Comparison of ENCODE assay signal across 1 cellular context in the genomic region with DNA sequence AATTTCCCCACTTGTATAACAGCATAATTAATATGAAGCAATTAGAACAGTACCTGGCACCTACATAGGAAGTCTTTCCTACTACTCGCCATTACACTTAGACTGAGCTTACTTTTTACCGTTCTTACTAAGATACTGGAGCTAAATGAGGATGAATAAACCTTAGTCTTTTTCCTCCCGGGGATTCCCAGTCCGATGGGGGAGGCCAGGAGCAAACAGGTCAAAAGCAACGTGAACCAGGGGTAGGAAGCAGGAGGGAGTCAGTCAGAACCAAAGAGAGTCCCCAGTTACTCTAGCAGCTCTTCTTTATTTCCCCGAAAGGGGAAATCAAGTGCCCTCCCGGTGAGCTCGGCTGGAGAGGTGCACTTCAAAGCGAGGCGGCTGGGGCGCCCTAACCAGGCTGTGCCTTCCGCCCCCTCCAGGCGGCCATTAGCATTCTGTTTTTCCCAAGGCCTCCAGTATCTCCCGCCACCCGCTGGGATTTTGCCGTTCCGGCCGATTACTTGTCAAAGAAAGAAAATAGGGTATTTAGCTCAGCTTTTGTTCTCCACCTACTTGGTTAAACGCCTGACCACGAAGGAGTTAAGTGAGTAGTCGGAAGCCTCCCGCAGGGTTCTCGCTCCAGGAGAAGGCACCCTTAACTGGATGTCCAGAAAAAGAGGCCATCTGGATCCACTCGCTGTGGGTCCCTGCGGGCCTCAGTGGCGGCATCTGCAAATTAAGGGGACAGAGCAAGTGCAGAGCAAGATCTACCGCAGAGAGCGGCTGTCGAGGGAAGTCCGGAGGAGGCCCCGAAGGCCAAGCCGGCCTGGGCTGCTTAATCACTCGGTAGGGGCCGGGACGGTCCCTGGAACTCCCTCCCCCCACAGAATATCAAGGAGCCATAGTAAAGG.
TF ChIP-seq lines count a peak whose summit lies in the region.

No MANE protein-coding gene starts in this region.

TF ChIP-seq in WTC11, 78 proteins besides CTCF, POLR2A, EP300 and RAD21 (continued from another document):
- TF ChIP-seq USF2 (CRISPR knock-in tag; IDR thresholded peaks at IDR 0.05) (no peak), FOXK1 (CRISPR knock-in tag; IDR thresholded peaks at IDR 0.05) (peak; percentile 72; the same call in 1 of the 2 replicates), NFATC4 (CRISPR knock-in tag; IDR thresholded peaks at IDR 0.05) (no peak), HMGXB4 (CRISPR knock-in tag; IDR thresholded peaks at IDR 0.05) (0 out of 2 replicates have a peak, but pooled peaks have one; percentile 26), MXD4 (CRISPR knock-in tag; IDR thresholded peaks at IDR 0.05; ENCODE audit: borderline replicate concordance) (no peak), FOXJ3 (CRISPR knock-in tag; IDR thresholded peaks at IDR 0.05; ENCODE audit: borderline replicate concordance) (no peak), ZNF219 (CRISPR knock-in tag; IDR thresholded peaks at IDR 0.05; ENCODE audit: borderline replicate concordance) (peak; percentile 82; the same call in 1 of the 2 replicates), HMGA2 (CRISPR knock-in tag; IDR thresholded peaks at IDR 0.05) (no peak), ZNF281 (CRISPR knock-in tag; IDR thresholded peaks at IDR 0.05) (no peak), CREM (CRISPR knock-in tag; IDR thresholded peaks at IDR 0.05) (no peak; the same call in 1 of the 2 replicates), ZNF396 (CRISPR knock-in tag; IDR thresholded peaks at IDR 0.05; ENCODE audit: borderline replicate concordance) (no peak), ZNF263 (CRISPR knock-in tag; IDR thresholded peaks at IDR 0.05; ENCODE audit: low read depth) (no peak), TP53 (CRISPR knock-in tag; IDR thresholded peaks at IDR 0.05) (no peak), ZNF423 (CRISPR knock-in tag; IDR thresholded peaks at IDR 0.05) (peak; percentile 100), GABPB1 (CRISPR knock-in tag; IDR thresholded peaks at IDR 0.05) (no peak), NR2C2 (CRISPR knock-in tag; IDR thresholded peaks at IDR 0.05) (no peak), ZNF317 (CRISPR knock-in tag; IDR thresholded peaks at IDR 0.05; ENCODE audit: borderline replicate concordance, low read depth) (no peak), E2F1 (CRISPR knock-in tag; IDR thresholded peaks at IDR 0.05) (no peak), NR1H2 (CRISPR knock-in tag; IDR thresholded peaks at IDR 0.05) (no peak), JAZF1 (CRISPR knock-in tag; IDR thresholded peaks at IDR 0.05) (no peak), CBFB (CRISPR knock-in tag; IDR thresholded peaks at IDR 0.05; ENCODE audit: low read depth) (no peak), FOXP1 (CRISPR knock-in tag; IDR thresholded peaks at IDR 0.05; ENCODE audit: borderline replicate concordance) (no peak), ETV6 (CRISPR knock-in tag; IDR thresholded peaks at IDR 0.05) (peak; percentile 95), RORB (CRISPR knock-in tag; IDR thresholded peaks at IDR 0.05) (no peak), SP1 (CRISPR knock-in tag; conservative IDR thresholded peaks at IDR 0.05) (peak; percentile 48; the same call in 1 of the 2 replicates), TEAD1 (CRISPR knock-in tag; IDR thresholded peaks at IDR 0.05) (peak; percentile 67; the same call in 1 of the 2 replicates), AR (CRISPR knock-in tag; IDR thresholded peaks at IDR 0.05) (no peak), ZNF532 (CRISPR knock-in tag; IDR thresholded peaks at IDR 0.05; ENCODE audit: borderline replicate concordance) (no peak), RELA (CRISPR knock-in tag; IDR thresholded peaks at IDR 0.05; ENCODE audit: borderline replicate concordance) (no peak), ESRRA (CRISPR knock-in tag; IDR thresholded peaks at IDR 0.05; ENCODE audit: borderline replicate concordance) (no peak)
- TF ChIP-seq, protein P1, sequence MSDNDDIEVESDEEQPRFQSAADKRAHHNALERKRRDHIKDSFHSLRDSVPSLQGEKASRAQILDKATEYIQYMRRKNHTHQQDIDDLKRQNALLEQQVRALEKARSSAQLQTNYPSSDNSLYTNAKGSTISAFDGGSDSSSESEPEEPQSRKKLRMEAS (CRISPR knock-in tag; IDR thresholded peaks at IDR 0.05), result 0 out of 2 replicates have a peak, but pooled peaks have one; percentile 20
- TF ChIP-seq, protein P2, sequence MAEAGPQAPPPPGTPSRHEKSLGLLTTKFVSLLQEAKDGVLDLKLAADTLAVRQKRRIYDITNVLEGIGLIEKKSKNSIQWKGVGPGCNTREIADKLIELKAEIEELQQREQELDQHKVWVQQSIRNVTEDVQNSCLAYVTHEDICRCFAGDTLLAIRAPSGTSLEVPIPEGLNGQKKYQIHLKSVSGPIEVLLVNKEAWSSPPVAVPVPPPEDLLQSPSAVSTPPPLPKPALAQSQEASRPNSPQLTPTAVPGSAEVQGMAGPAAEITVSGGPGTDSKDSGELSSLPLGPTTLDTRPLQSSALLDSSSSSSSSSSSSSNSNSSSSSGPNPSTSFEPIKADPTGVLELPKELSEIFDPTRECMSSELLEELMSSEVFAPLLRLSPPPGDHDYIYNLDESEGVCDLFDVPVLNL (CRISPR knock-in tag; IDR thresholded peaks at IDR 0.05; ENCODE audit: borderline replicate concordance, low read depth), result no peak
- TF ChIP-seq, protein P3, sequence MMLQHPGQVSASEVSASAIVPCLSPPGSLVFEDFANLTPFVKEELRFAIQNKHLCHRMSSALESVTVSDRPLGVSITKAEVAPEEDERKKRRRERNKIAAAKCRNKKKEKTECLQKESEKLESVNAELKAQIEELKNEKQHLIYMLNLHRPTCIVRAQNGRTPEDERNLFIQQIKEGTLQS (CRISPR knock-in tag; conservative IDR thresholded peaks at IDR 0.05), result no peak
